11 cellular contexts compared by ENCODE assay signal in the genomic region with DNA sequence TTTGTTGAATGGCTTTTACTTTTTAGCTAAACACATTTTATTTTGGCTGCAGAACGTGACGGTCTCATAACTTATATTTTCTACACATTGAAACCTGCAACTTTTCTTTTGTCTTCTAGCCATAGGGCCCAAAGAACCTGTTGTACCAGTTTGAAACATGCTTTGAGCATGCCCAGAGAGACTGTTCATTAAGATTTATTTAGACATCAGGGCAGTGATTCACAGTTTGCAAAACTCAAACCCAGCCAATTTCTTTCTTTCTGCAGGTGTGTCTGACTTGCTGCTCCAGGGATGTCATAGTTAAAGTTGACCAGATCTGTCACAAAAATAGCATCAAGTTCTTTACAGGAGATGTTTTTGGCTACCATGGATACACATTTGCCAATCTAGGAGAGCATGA. TPM values are rescaled to one million over a fixed set of nuclear protein-coding genes. Genes with fewer than 3 reads are reported as not detected.
A peak's percentile ranks its signal among the peaks of the same experiment; 100 is the strongest.
DNase-seq lines count a peak whose midpoint lies in the region; ATAC-seq and TF ChIP-seq lines count a peak whose summit lies in the region.
"Had no signal": no experiment of that assay in that cellular context is flagged by ENCODE, and none has a peak within 500 bp of the region (broad histone marks: within the 10 kb centered on the region; RNA-seq: fewer than 3 reads in every experiment).

No MANE protein-coding gene starts in this region.

- peaks cover 3 to 17% of the 10 kb centered on the region in 2 donors for H3K36me3 ChIP-seq in stomach smooth muscle (ENCODE audit: control insufficient read depth in 2 of 2, insufficient read depth in 2 of 2, low read length in 2 of 2)

- DNase-seq in activated CD8-positive, alpha-beta T cell treated with anti-CD3 and anti-CD28 coated beads for 36 hours = no peak
- no peak for DNase-seq in activated CD8-positive, alpha-beta T cell treated with anti-CD3 and anti-CD28 coated beads, Interleukin-2, amount 10 ng/mL, durations not matched to agents 7 days and 5 days
- DNase-seq in kidney tubule cell (ENCODE audit: low spot score) (peak; percentile 23), chondrocyte (ENCODE audit: low spot score) (no peak), hippocampal formation (lab: John Stamatoyannopoulos, UW) (no peak), kidney glomerular epithelial cell (lab: John Stamatoyannopoulos, UW) (no peak)
- DNase-seq: erythroblast, NCI-H524, upper lobe of left lung had no signal

- no peaks in the 10 kb centered on the region for H3K9me3 ChIP-seq in stomach smooth muscle (ENCODE audit: control insufficient read depth in 2 of 2, low read length in 2 of 2)
- H3K9me3 ChIP-seq: upper lobe of left lung had no signal

- H3K4me1 ChIP-seq in stomach smooth muscle (ENCODE audit: control insufficient read depth, insufficient read depth, low read length) = peaks cover 37% of the 10 kb centered on the region

- intact Hi-C loops in activated CD8-positive, alpha-beta T cell treated with anti-CD3 and anti-CD28 coated beads for 36 hours (cut with micrococcal nuclease) = loop anchor here (10.0 kb wide), 1 partner anchor 92 kb away; no protein-coding TSS in a partner anchor

- H3K4me3 Mint-ChIP-seq in activated CD8-positive, alpha-beta T cell treated with anti-CD3 and anti-CD28 coated beads for 36 hours = no peak overlapping the region
- no peak overlapping the region for H3K4me3 Mint-ChIP-seq in activated CD8-positive, alpha-beta T cell treated with anti-CD3 and anti-CD28 coated beads, Interleukin-2, amount 10 ng/mL, durations not matched to agents 7 days and 5 days
- no peak overlapping the region for H3K4me3 Mint-ChIP-seq in chondrocyte (ENCODE audit: unreplicated experiment)

- POLR2A ChIA-PET in activated CD8-positive, alpha-beta T cell treated with anti-CD3 and anti-CD28 coated beads for 36 hours (lab: Charles Lee) = interaction anchor here (0.8 to 1.6 kb wide), 2 partner anchors 92 to 182 kb away, joined by 3 to 5 read pairs; no protein-coding TSS in a partner anchor
- POLR2A ChIA-PET in activated CD8-positive, alpha-beta T cell treated with anti-CD3 and anti-CD28 coated beads, Interleukin-2, amount 10 ng/mL, durations not matched to agents 7 days and 5 days (lab: Charles Lee) = interaction anchor here (0.7 to 0.9 kb wide), 2 partner anchors 34 to 41 kb away, joined by 3 read pairs; no protein-coding TSS in a partner anchor

- no peak for ATAC-seq in activated CD8-positive, alpha-beta T cell treated with anti-CD3 and anti-CD28 coated beads for 36 hours
- no peak for ATAC-seq in activated CD8-positive, alpha-beta T cell treated with anti-CD3 and anti-CD28 coated beads, Interleukin-2, amount 10 ng/mL, durations not matched to agents 7 days and 5 days
- ATAC-seq in SK-N-SH treated with all-trans-retinoic acid at 6 μM for 48 hours = peak; percentile 29; the same call in 1 of the 3 replicates

- H3K27me3 Mint-ChIP-seq in activated CD8-positive, alpha-beta T cell treated with anti-CD3 and anti-CD28 coated beads for 36 hours = no peaks in the 10 kb centered on the region
- H3K27me3 Mint-ChIP-seq in activated CD8-positive, alpha-beta T cell treated with anti-CD3 and anti-CD28 coated beads, Interleukin-2, amount 10 ng/mL, durations not matched to agents 7 days and 5 days (ENCODE audit: low read depth) = no peaks in the 10 kb centered on the region
- H3K27me3 Mint-ChIP-seq in chondrocyte (ENCODE audit: low read depth) = no peaks in the 10 kb centered on the region

- H3K9ac ChIP-seq in stomach smooth muscle (ENCODE audit: low read length in 2 of 2) = no peak overlapping the region

- peaks cover 47% of the 10 kb centered on the region for H3K4me1 Mint-ChIP-seq in activated CD8-positive, alpha-beta T cell treated with anti-CD3 and anti-CD28 coated beads for 36 hours (ENCODE audit: low read depth)
- H3K4me1 Mint-ChIP-seq in activated CD8-positive, alpha-beta T cell treated with anti-CD3 and anti-CD28 coated beads, Interleukin-2, amount 10 ng/mL, durations not matched to agents 7 days and 5 days (ENCODE audit: low read depth) = peaks cover 42% of the 10 kb centered on the region
- peaks cover 18% of the 10 kb centered on the region for H3K4me1 Mint-ChIP-seq in chondrocyte (ENCODE audit: low read depth)

- H3K27ac Mint-ChIP-seq in activated CD8-positive, alpha-beta T cell treated with anti-CD3 and anti-CD28 coated beads for 36 hours = peak overlapping the region; percentile 23
- H3K27ac Mint-ChIP-seq in activated CD8-positive, alpha-beta T cell treated with anti-CD3 and anti-CD28 coated beads, Interleukin-2, amount 10 ng/mL, durations not matched to agents 7 days and 5 days = no peak overlapping the region
- no peak overlapping the region for H3K27ac Mint-ChIP-seq in chondrocyte (ENCODE audit: unreplicated experiment)

- peak overlapping the region; percentile 8 for H3K27ac ChIP-seq in stomach smooth muscle (ENCODE audit: low read length)

- H3K27me3 ChIP-seq in stomach smooth muscle (ENCODE audit: control insufficient read depth in 1 of 2, insufficient read depth in 2 of 2, low read length in 2 of 2) = no peaks in the 10 kb centered on the region
- H3K27me3 ChIP-seq: upper lobe of left lung had no signal

- no peak for TF ChIP-seq CTCF in activated CD8-positive, alpha-beta T cell treated with anti-CD3 and anti-CD28 coated beads for 36 hours (IDR thresholded peaks at IDR 0.05)
- no peak for TF ChIP-seq CTCF in chondrocyte (IDR thresholded peaks at IDR 0.05)

- CTCF ChIA-PET in activated CD8-positive, alpha-beta T cell treated with anti-CD3 and anti-CD28 coated beads for 36 hours (lab: Charles Lee) = interaction anchor here (1.6 to 4.3 kb wide), 3 partner anchors 34 to 92 kb away, joined by 5 to 39 read pairs (median 6); no protein-coding TSS in a partner anchor
- CTCF ChIA-PET in activated CD8-positive, alpha-beta T cell treated with anti-CD3 and anti-CD28 coated beads, Interleukin-2, amount 10 ng/mL, durations not matched to agents 7 days and 5 days (lab: Charles Lee) = interaction anchor here (0.9 to 17.2 kb wide), 4 partner anchors 18 to 93 kb away, joined by 3 to 286 read pairs (median 34); no protein-coding TSS in a partner anchor

- H3K4me3 ChIP-seq in stomach smooth muscle (ENCODE audit: low read length in 2 of 2) = no peak overlapping the region
- H3K4me3 ChIP-seq: upper lobe of left lung had no signal

- H3K9me3 Mint-ChIP-seq in activated CD8-positive, alpha-beta T cell treated with anti-CD3 and anti-CD28 coated beads for 36 hours = no peaks in the 10 kb centered on the region
- H3K9me3 Mint-ChIP-seq in activated CD8-positive, alpha-beta T cell treated with anti-CD3 and anti-CD28 coated beads, Interleukin-2, amount 10 ng/mL, durations not matched to agents 7 days and 5 days (ENCODE audit: insufficient read depth) = no peaks in the 10 kb centered on the region
- H3K9me3 Mint-ChIP-seq in chondrocyte (ENCODE audit: low read depth) = no peaks in the 10 kb centered on the region

- H3K36me3 Mint-ChIP-seq in activated CD8-positive, alpha-beta T cell treated with anti-CD3 and anti-CD28 coated beads for 36 hours (ENCODE audit: low read depth) = peaks cover 74% of the 10 kb centered on the region
- peaks cover 77% of the 10 kb centered on the region for H3K36me3 Mint-ChIP-seq in activated CD8-positive, alpha-beta T cell treated with anti-CD3 and anti-CD28 coated beads, Interleukin-2, amount 10 ng/mL, durations not matched to agents 7 days and 5 days (ENCODE audit: low read depth)
- H3K36me3 Mint-ChIP-seq in chondrocyte (ENCODE audit: low read depth) = peaks cover 31% of the 10 kb centered on the region

TF ChIP-seq in SK-N-SH treated with all-trans-retinoic acid at 6 μM for 48 hours, 23 proteins besides CTCF, POLR2A, EP300 and RAD21 (continues in another document):
- TF ChIP-seq ARNTL (CRISPR knock-in tag; IDR thresholded peaks at IDR 0.05; ENCODE audit: borderline replicate concordance, low read depth) = no peak
- TF ChIP-seq ZFP3 (CRISPR knock-in tag; IDR thresholded peaks at IDR 0.05) = no peak
- TF ChIP-seq PPARA (CRISPR knock-in tag; IDR thresholded peaks at IDR 0.05; ENCODE audit: borderline replicate concordance) = no peak
- TF ChIP-seq ZFP30 (CRISPR knock-in tag; IDR thresholded peaks at IDR 0.05) = no peak
- TF ChIP-seq, protein P1, sequence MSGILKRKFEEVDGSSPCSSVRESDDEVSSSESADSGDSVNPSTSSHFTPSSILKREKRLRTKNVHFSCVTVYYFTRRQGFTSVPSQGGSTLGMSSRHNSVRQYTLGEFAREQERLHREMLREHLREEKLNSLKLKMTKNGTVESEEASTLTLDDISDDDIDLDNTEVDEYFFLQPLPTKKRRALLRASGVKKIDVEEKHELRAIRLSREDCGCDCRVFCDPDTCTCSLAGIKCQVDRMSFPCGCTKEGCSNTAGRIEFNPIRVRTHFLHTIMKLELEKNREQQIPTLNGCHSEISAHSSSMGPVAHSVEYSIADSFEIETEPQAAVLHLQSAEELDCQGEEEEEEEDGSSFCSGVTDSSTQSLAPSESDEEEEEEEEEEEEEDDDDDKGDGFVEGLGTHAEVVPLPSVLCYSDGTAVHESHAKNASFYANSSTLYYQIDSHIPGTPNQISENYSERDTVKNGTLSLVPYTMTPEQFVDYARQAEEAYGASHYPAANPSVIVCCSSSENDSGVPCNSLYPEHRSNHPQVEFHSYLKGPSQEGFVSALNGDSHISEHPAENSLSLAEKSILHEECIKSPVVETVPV (CRISPR knock-in tag; IDR thresholded peaks at IDR 0.05) = no peak
- no peak for TF ChIP-seq ESRRG (CRISPR knock-in tag; IDR thresholded peaks at IDR 0.05)
- no peak for TF ChIP-seq ZC3H10 (CRISPR knock-in tag; IDR thresholded peaks at IDR 0.05)
- TF ChIP-seq CREB5 (CRISPR knock-in tag; IDR thresholded peaks at IDR 0.05; ENCODE audit: low read depth) = no peak
- no peak for TF ChIP-seq ISL1 (CRISPR knock-in tag; IDR thresholded peaks at IDR 0.05)

RNA-seq across cellular contexts. Expression of gene SAE1, which starts 22.0 kb away (rescaled TPM):
- total RNA-seq in activated CD8-positive, alpha-beta T cell treated with anti-CD3 and anti-CD28 coated beads for 36 hours = 100 to 1,000 TPM; 125 to 127 TPM
- 100 to 1,000 TPM; 165 to 175 TPM for total RNA-seq in activated CD8-positive, alpha-beta T cell treated with anti-CD3 and anti-CD28 coated beads, Interleukin-2, amount 10 ng/mL, durations not matched to agents 7 days and 5 days
- 91.2 to 107 TPM (median 95.7 TPM) in 3 replicates for total RNA-seq in chondrocyte

RNA-seq across cellular contexts. Expression of gene ZC3H4, which starts 39.1 kb away (rescaled TPM):
- total RNA-seq in activated CD8-positive, alpha-beta T cell treated with anti-CD3 and anti-CD28 coated beads for 36 hours = 10 to 100 TPM; 68.5 to 70.2 TPM
- total RNA-seq in activated CD8-positive, alpha-beta T cell treated with anti-CD3 and anti-CD28 coated beads, Interleukin-2, amount 10 ng/mL, durations not matched to agents 7 days and 5 days = 100 to 1,000 TPM; 102 TPM
- 43.5 to 54.2 TPM (median 46.2 TPM) in 3 replicates for total RNA-seq in chondrocyte
